Comparison of ENCODE assay signal across 9 cellular contexts in genomic region chr6:19803331-19804330, GRCh38. TPM values are rescaled to one million over a fixed set of nuclear protein-coding genes. Genes with fewer than 3 reads are reported as not detected.
A peak's percentile ranks its signal among the peaks of the same experiment; 100 is the strongest.
DNase-seq lines count a peak whose midpoint lies in the region; ATAC-seq and TF ChIP-seq lines count a peak whose summit lies in the region.
"Had no signal": no experiment of that assay in that cellular context is flagged by ENCODE, and none has a peak within 500 bp of the region (broad histone marks: within the 10 kb centered on the region; RNA-seq: fewer than 3 reads in every experiment).

No MANE protein-coding gene starts in this region.

- no peaks in the 10 kb centered on the region for H3K36me3 ChIP-seq in upper lobe of left lung

- peaks cover 14% of the 10 kb centered on the region for H3K4me1 Mint-ChIP-seq in activated T-cell treated with anti-CD3 and anti-CD28 coated beads, Interleukin-2, amount 50 U/mL, for 4 hours (ENCODE audit: low read depth)
- peaks cover 9% of the 10 kb centered on the region for H3K4me1 Mint-ChIP-seq in activated naive CD8-positive, alpha-beta T cell treated with anti-CD3 and anti-CD28 coated beads, Interleukin-2, amount 50 U/mL, for 24 hours

- TF ChIP-seq POLR2A in upper lobe of left lung (IDR thresholded peaks at IDR 0.05) = no peak

- peaks cover 41% of the 10 kb centered on the region for H3K27me3 Mint-ChIP-seq in activated T-cell treated with anti-CD3 and anti-CD28 coated beads, Interleukin-2, amount 50 U/mL, for 4 hours (ENCODE audit: low read depth)
- peaks cover 35% of the 10 kb centered on the region for H3K27me3 Mint-ChIP-seq in activated naive CD8-positive, alpha-beta T cell treated with anti-CD3 and anti-CD28 coated beads, Interleukin-2, amount 50 U/mL, for 24 hours

- peaks cover 0 to 18% (median 10%) of the 10 kb centered on the region in 4 donors for H3K4me1 ChIP-seq in upper lobe of left lung

- no peaks in the 10 kb centered on the region for H3K9me3 ChIP-seq in upper lobe of left lung

- TF ChIP-seq EP300 in upper lobe of left lung (IDR thresholded peaks at IDR 0.05) = no peak

- no peak for ATAC-seq in activated T-cell treated with anti-CD3 and anti-CD28 coated beads, Interleukin-2, amount 50 U/mL, for 4 hours
- no peak for ATAC-seq in activated naive CD8-positive, alpha-beta T cell treated with anti-CD3 and anti-CD28 coated beads, Interleukin-2, amount 50 U/mL, for 24 hours
- ATAC-seq in upper lobe of left lung (ENCODE audit: low FRiP score in 2 of 2) (no peak), GM18870 (IDR thresholded peaks at IDR 0.05; ENCODE audit: unreplicated experiment) (no peak), left lobe of liver (no peak)

- no peaks in the 10 kb centered on the region for H3K9me3 Mint-ChIP-seq in activated T-cell treated with anti-CD3 and anti-CD28 coated beads, Interleukin-2, amount 50 U/mL, for 4 hours
- H3K9me3 Mint-ChIP-seq in activated naive CD8-positive, alpha-beta T cell treated with anti-CD3 and anti-CD28 coated beads, Interleukin-2, amount 50 U/mL, for 24 hours = peaks cover 4% of the 10 kb centered on the region

- H3K27ac ChIP-seq in upper lobe of left lung = peak overlapping the region; percentile 91 to 97 (median 94)

- H3K36me3 Mint-ChIP-seq in activated T-cell treated with anti-CD3 and anti-CD28 coated beads, Interleukin-2, amount 50 U/mL, for 4 hours (ENCODE audit: insufficient read depth) = no peaks in the 10 kb centered on the region
- H3K36me3 Mint-ChIP-seq in activated naive CD8-positive, alpha-beta T cell treated with anti-CD3 and anti-CD28 coated beads, Interleukin-2, amount 50 U/mL, for 24 hours (ENCODE audit: low read depth) = no peaks in the 10 kb centered on the region

- no peaks in the 10 kb centered on the region for H3K27me3 ChIP-seq in upper lobe of left lung

- 38 to 41% methylated on average over 13 of the region's 13 CpGs for WGBS in upper lobe of left lung, 2 donors

- no peak for TF ChIP-seq CTCF in upper lobe of left lung (IDR thresholded peaks at IDR 0.05)

- no peak for DNase-seq in activated T-cell treated with anti-CD3 and anti-CD28 coated beads, Interleukin-2, amount 50 U/mL, for 4 hours
- no peak for DNase-seq in activated T-cell treated with anti-CD3 and anti-CD28 coated beads, Interleukin-2, amount 50 U/mL, for 48 hours
- no peak for DNase-seq in activated naive CD8-positive, alpha-beta T cell treated with anti-CD3 and anti-CD28 coated beads, Interleukin-2, amount 50 U/mL, for 24 hours
- peak; percentile 7 for DNase-seq in kidney tubule cell (ENCODE audit: low spot score)
- DNase-seq in upper lobe of left lung = no peak
- DNase-seq in left lobe of liver (ENCODE audit: low spot score) = no peak
- no peak for DNase-seq in middle frontal gyrus (ENCODE audit: extremely low spot score, low spot score)

- H3K4me3 Mint-ChIP-seq in activated T-cell treated with anti-CD3 and anti-CD28 coated beads, Interleukin-2, amount 50 U/mL, for 4 hours = peak overlapping the region; percentile 60
- peak overlapping the region; percentile 52 for H3K4me3 Mint-ChIP-seq in activated naive CD8-positive, alpha-beta T cell treated with anti-CD3 and anti-CD28 coated beads, Interleukin-2, amount 50 U/mL, for 24 hours

- no peak overlapping the region for H3K27ac Mint-ChIP-seq in activated naive CD8-positive, alpha-beta T cell treated with anti-CD3 and anti-CD28 coated beads, Interleukin-2, amount 50 U/mL, for 24 hours

- peak overlapping the region; percentile 15 to 69 (median 56) for H3K4me3 ChIP-seq in upper lobe of left lung

RNA-seq across cellular contexts. Expression of gene ID4, which starts 33.5 kb away (rescaled TPM):
- total RNA-seq in activated T-cell treated with anti-CD3 and anti-CD28 coated beads, Interleukin-2, amount 50 U/mL, for 4 hours = under 1 TPM in 1 of 3 donors, not detected in 2; 0.08 TPM
- total RNA-seq in upper lobe of left lung = 10 to 100 TPM; 16.8 to 84.1 (median 36.2) TPM
- total RNA-seq in left lobe of liver = 0.70 TPM
- total RNA-seq: T-helper 1 cell treated with Interleukin-12 subunit alpha and Interleukin-12 subunit beta and Interleukin-4 antibody, amounts not matched to agents 30 ng/mL and 1 ng/mL, for 36 hours had no signal

Comparison
In these comparisons a context has a peak if more than half of its experiments do, and no peak if none do; other contexts are left out.
1. RNA of gene ID4, which starts 33.5 kb away (total RNA-seq): 16.8 to 84.1 TPM in upper lobe of left lung; 0.70 TPM in left lobe of liver (single experiment) and 0.08 TPM in activated T-cell treated with anti-CD3 and anti-CD28 coated beads, Interleukin-2, amount 50 U/mL, for 4 hours; every median in the first group is over 10 times any median in the second.